Comparison of ENCODE assay signal across 8 cellular contexts in the genomic region with DNA sequence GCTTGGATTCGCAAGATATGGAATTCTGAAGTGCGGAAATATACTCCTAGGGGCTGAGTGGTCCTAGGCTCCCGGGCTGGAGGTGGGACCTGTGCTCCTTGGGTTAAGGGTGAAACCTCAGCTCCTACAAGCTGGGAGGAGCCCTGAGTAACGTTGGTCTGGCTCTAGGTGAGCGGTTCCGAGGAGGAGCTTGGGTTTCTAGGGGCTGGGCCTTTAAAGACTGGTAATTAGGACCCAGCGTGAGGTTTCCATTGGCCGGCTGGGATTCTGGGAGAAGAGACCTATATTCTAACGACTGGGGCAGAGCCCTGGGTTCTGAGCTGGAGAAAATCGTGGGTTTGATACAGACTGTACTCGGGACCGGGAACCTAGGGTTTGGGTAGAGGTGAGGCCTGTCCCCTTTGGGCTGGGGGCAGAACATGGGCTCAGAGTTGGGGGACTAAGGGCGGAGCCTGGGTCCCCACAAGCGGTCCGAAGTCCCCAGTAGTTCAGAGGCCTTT. TPM values are rescaled to one million over a fixed set of nuclear protein-coding genes. Genes with fewer than 3 reads are reported as not detected.
DNase-seq lines count a peak whose midpoint lies in the region; ATAC-seq and TF ChIP-seq lines count a peak whose summit lies in the region.

No MANE protein-coding gene starts in this region.

- peak overlapping the region; percentile 98 for H3K27ac ChIP-seq in naive thymus-derived CD4-positive, alpha-beta T cell (ENCODE audit: low read depth, low read length)

- no peaks in the 10 kb centered on the region for H3K27me3 ChIP-seq in BE2C
- H3K27me3 ChIP-seq in naive thymus-derived CD4-positive, alpha-beta T cell (ENCODE audit: control insufficient read depth in 2 of 2, insufficient read depth in 2 of 2, low read length in 2 of 2) = no peaks in the 10 kb centered on the region

- POLR2A ChIA-PET in naive thymus-derived CD4-positive, alpha-beta T cell (lab: Charles Lee) = interaction anchor here (0.6 to 12.0 kb wide), 14 partner anchors 10 to 566 kb away, joined by 3 to 125 read pairs (median 4); partner anchors contain the start of genes RASGRP2 and SF1

- H3K36me3 ChIP-seq in BE2C = no peaks in the 10 kb centered on the region
- peaks cover 0 to 61% (median 5%) of the 10 kb centered on the region in 3 experiments for H3K36me3 ChIP-seq in naive thymus-derived CD4-positive, alpha-beta T cell (ENCODE audit: control insufficient read depth in 2 of 3, insufficient read depth in 3 of 3, low read length in 3 of 3)

- peak overlapping the region; percentile 65 for H3K4me3 ChIP-seq in BE2C (ENCODE audit: low read depth, low read length)
- H3K4me3 ChIP-seq in naive thymus-derived CD4-positive, alpha-beta T cell (ENCODE audit: low read length) = peak overlapping the region; percentile 91

- H3K4me1 ChIP-seq in BE2C = no peaks in the 10 kb centered on the region
- H3K4me1 ChIP-seq in naive thymus-derived CD4-positive, alpha-beta T cell (ENCODE audit: control insufficient read depth in 2 of 2, insufficient read depth in 2 of 2, low read length in 2 of 2) = peaks cover 9 to 24% of the 10 kb centered on the region in 2 donors

- no peaks in the 10 kb centered on the region for H3K9me3 ChIP-seq in BE2C
- H3K9me3 ChIP-seq in naive thymus-derived CD4-positive, alpha-beta T cell (ENCODE audit: control insufficient read depth in 2 of 3, low read length in 3 of 3) = no peaks in the 10 kb centered on the region

- H3K36me3 Mint-ChIP-seq in effector memory CD8-positive, alpha-beta T cell (ENCODE audit: insufficient read depth) = peaks cover 18% of the 10 kb centered on the region
- H3K36me3 Mint-ChIP-seq in naive thymus-derived CD4-positive, alpha-beta T cell = peaks cover 5 to 21% (median 7%) of the 10 kb centered on the region in 5 donors

- peak overlapping the region; percentile 88 to 91 for H3K4me3 Mint-ChIP-seq in effector memory CD8-positive, alpha-beta T cell
- peak overlapping the region; percentile 85 to 92 (median 88) for H3K4me3 Mint-ChIP-seq in naive thymus-derived CD4-positive, alpha-beta T cell

- TF ChIP-seq CTCF in BE2C (IDR thresholded peaks at IDR 0.05; ENCODE audit: low read depth, low read length) = no peak

- no peak for ATAC-seq in effector memory CD8-positive, alpha-beta T cell (replicated peaks)
- no peak for ATAC-seq in naive thymus-derived CD4-positive, alpha-beta T cell
- ATAC-seq in HG03139 (IDR thresholded peaks at IDR 0.05; ENCODE audit: unreplicated experiment) (no peak), HG03039 (IDR thresholded peaks at IDR 0.05; ENCODE audit: unreplicated experiment) (no peak)

- H3K4me1 Mint-ChIP-seq in effector memory CD8-positive, alpha-beta T cell (ENCODE audit: low read depth in 2 of 2) = peaks cover 14 to 24% of the 10 kb centered on the region in 2 donors
- H3K4me1 Mint-ChIP-seq in naive thymus-derived CD4-positive, alpha-beta T cell = peaks cover 25 to 41% (median 31%) of the 10 kb centered on the region in 7 donors

- CTCF ChIA-PET in naive thymus-derived CD4-positive, alpha-beta T cell (lab: Charles Lee) = interaction anchor here (1.1 kb wide), 1 partner anchor 29 kb away, joined by 3 read pairs; no protein-coding TSS in a partner anchor

- intact Hi-C loops in naive thymus-derived CD4-positive, alpha-beta T cell (cut with micrococcal nuclease) = loop anchor here (1.0 to 5.0 kb wide), 7 partner anchors 25 to 313 kb away; partner anchors contain the start of genes EHD1 (in 1 of the 2), SF1 (in 1 of the 2) and ZNHIT2 (in 1 of the 2)

- no peaks in the 10 kb centered on the region for H3K9me3 Mint-ChIP-seq in effector memory CD8-positive, alpha-beta T cell
- no peaks in the 10 kb centered on the region for H3K9me3 Mint-ChIP-seq in naive thymus-derived CD4-positive, alpha-beta T cell

- H3K27me3 Mint-ChIP-seq in effector memory CD8-positive, alpha-beta T cell = no peaks in the 10 kb centered on the region
- no peaks in the 10 kb centered on the region for H3K27me3 Mint-ChIP-seq in naive thymus-derived CD4-positive, alpha-beta T cell

- H3K27ac Mint-ChIP-seq in effector memory CD8-positive, alpha-beta T cell = peak overlapping the region; percentile 95 to 97
- H3K27ac Mint-ChIP-seq in naive thymus-derived CD4-positive, alpha-beta T cell = peak overlapping the region; percentile 82 to 97 (median 95)

- no peak for DNase-seq in BE2C
- peak; percentile 59 for DNase-seq in NCI-H2196 (lab: John Stamatoyannopoulos, UW; ENCODE audit: unreplicated experiment)
- DNase-seq in effector memory CD8-positive, alpha-beta T cell = no peak
- no peak for DNase-seq in naive thymus-derived CD4-positive, alpha-beta T cell
- DNase-seq in SKM-1 treated with dmso at 0.1 percent for 144 hours (lab: John Stamatoyannopoulos, UW; ENCODE audit: unreplicated experiment) = no peak
- DNase-seq in stimulated activated CD4-positive, alpha-beta T cell treated with anti-CD3 and anti-CD28 coated beads, Interleukin-4, amount 100 ng/mL, for 4 hours = no peak

RNA-seq across cellular contexts. Expression of gene MAP4K2, which starts 0.9 kb away (rescaled TPM):
- polyA plus RNA-seq in BE2C (2012; ENCODE audit: insufficient read depth, insufficient read length, low read depth) = 12.6 TPM
- total RNA-seq in naive thymus-derived CD4-positive, alpha-beta T cell = 100 to 1,000 TPM in 2 of 5 experiments, 10 to 100 TPM in 3; 75.2 to 130 (median 84.3) TPM
- 10 to 100 TPM; 40.7 to 63.0 TPM for polyA plus RNA-seq in naive thymus-derived CD4-positive, alpha-beta T cell

RNA-seq across cellular contexts. Expression of gene MEN1, which starts 6.5 kb away (rescaled TPM):
- polyA plus RNA-seq in BE2C (2012; ENCODE audit: insufficient read depth, insufficient read length, low read depth) = 45.7 TPM
- 10 to 100 TPM; 25.7 to 46.4 (median 38.0) TPM for total RNA-seq in naive thymus-derived CD4-positive, alpha-beta T cell
- 10 to 100 TPM; 33.8 to 54.9 TPM for polyA plus RNA-seq in naive thymus-derived CD4-positive, alpha-beta T cell

RNA-seq across cellular contexts. Expression of gene SF1, which starts 25.6 kb away (rescaled TPM):
- polyA plus RNA-seq in BE2C (2012; ENCODE audit: insufficient read depth, insufficient read length, low read depth) = 276 TPM
- 1,000 to 10,000 TPM in 2 of 5 experiments, 100 to 1,000 TPM in 3; 462 to 1,612 (median 904) TPM for total RNA-seq in naive thymus-derived CD4-positive, alpha-beta T cell
- polyA plus RNA-seq in naive thymus-derived CD4-positive, alpha-beta T cell = 100 to 1,000 TPM; 101 to 155 TPM

RNA-seq across cellular contexts. Expression of gene CDC42BPG, which starts 40.6 kb away (rescaled TPM):
- 0.39 TPM for polyA plus RNA-seq in BE2C (2012; ENCODE audit: insufficient read depth, insufficient read length, low read depth)
- total RNA-seq in naive thymus-derived CD4-positive, alpha-beta T cell = 1 to 10 TPM in 4 of 5 experiments, under 1 TPM in 1; 0.22 to 9.2 (median 8.1) TPM
- under 1 TPM; 0.27 to 0.47 TPM for polyA plus RNA-seq in naive thymus-derived CD4-positive, alpha-beta T cell

RNA-seq across cellular contexts. Expression of gene PYGM, which starts 44.1 kb away (rescaled TPM):
- polyA plus RNA-seq in BE2C (2012; ENCODE audit: insufficient read depth, insufficient read length, low read depth) = 3.9 TPM
- total RNA-seq in naive thymus-derived CD4-positive, alpha-beta T cell = 10 to 100 TPM in 4 of 5 experiments, 1 to 10 TPM in 1; 8.0 to 16.2 (median 13.9) TPM
- under 1 TPM; 0.26 to 0.64 TPM for polyA plus RNA-seq in naive thymus-derived CD4-positive, alpha-beta T cell
